8 cellular contexts compared by ENCODE assay signal in the genomic region with DNA sequence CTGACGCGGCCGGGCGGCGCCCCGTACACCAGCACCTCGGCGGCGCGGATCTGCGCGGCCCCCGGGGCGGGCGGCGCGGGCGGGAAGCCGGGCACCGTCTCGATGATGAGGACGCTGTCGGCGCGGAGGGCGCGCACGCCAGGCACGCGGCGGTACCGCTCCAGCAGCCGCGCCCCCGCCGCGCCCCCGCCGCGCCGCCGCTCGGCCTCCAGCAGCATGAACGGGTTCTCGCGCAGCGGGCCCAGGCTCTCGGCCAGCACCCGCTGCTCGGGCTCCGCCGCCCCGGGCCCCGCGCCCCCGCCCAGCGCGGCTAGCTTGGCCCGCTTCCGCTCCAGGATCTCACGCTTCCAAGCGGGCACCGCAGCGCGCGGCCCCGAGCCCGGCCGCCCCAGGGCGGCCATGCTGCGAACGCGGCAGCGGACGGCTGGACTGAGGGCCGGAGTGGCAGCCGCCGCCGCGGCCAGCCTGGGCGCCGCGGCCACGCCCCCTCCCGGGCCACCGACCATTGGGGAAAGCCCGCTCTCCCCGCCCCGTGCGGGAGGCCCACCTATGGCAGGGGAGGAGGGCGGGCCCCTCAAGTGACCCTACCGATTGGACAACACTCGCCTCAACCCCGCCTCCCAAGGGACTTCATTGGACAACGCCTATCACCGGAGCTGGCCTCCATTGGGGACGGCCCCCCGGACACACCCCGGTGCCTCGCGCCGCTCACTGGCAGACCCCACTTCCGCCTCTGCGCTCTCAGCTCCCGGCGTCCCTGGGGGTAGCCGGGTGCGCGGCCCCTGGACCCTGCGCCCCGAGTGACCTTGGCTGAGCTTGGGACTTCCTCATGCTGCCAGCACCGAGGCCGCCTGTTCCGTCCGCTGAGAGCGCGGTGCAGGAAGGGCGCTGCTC. TPM values are rescaled to one million over a fixed set of nuclear protein-coding genes. Genes with fewer than 3 reads are reported as not detected.
DNase-seq lines count a peak whose midpoint lies in the region; ATAC-seq and TF ChIP-seq lines count a peak whose summit lies in the region.

A gene with protein sequence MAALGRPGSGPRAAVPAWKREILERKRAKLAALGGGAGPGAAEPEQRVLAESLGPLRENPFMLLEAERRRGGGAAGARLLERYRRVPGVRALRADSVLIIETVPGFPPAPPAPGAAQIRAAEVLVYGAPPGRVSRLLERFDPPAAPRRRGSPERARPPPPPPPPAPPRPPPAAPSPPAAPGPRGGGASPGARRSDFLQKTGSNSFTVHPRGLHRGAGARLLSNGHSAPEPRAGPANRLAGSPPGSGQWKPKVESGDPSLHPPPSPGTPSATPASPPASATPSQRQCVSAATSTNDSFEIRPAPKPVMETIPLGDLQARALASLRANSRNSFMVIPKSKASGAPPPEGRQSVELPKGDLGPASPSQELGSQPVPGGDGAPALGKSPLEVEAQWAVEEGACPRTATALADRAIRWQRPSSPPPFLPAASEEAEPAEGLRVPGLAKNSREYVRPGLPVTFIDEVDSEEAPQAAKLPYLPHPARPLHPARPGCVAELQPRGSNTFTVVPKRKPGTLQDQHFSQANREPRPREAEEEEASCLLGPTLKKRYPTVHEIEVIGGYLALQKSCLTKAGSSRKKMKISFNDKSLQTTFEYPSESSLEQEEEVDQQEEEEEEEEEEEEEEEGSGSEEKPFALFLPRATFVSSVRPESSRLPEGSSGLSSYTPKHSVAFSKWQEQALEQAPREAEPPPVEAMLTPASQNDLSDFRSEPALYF (minus strand): TSS at position 431 of the 894 bp plus-strand sequence. CDS start 30 bp downstream, at position 401.

- H3K27me3 ChIP-seq in smooth muscle cell (ENCODE audit: low read depth), result no peaks in the 10 kb centered on the region

- H3K36me3 ChIP-seq in smooth muscle cell (ENCODE audit: low read depth), result no peaks in the 10 kb centered on the region

- H3K27ac ChIP-seq in smooth muscle cell (ENCODE audit: low read depth), result peak within 1 kb of the TSS; percentile 13

- H2AFZ ChIP-seq in smooth muscle cell (ENCODE audit: low read depth), result peak within 1 kb of the TSS; percentile 23

- H3K4me3 ChIP-seq in WI38 (ENCODE audit: low read depth, low read length) (peak within 1 kb of the TSS; percentile 71), cardiac fibroblast (replicated peaks in 1 of 2; ENCODE audit: low read depth in 2 of 2, low read length in 2 of 2) (peak within 1 kb of the TSS; percentile 53 to 76), smooth muscle cell (peak within 1 kb of the TSS; percentile 70)

- 2% methylated on average over 86 of the region's 118 CpGs for WGBS in smooth muscle cell (ENCODE audit: low lambda C conversion rate)

- peaks cover 43% of the 10 kb centered on the region for H4K20me1 ChIP-seq in smooth muscle cell (ENCODE audit: low read depth)

- H3K4me1 ChIP-seq in smooth muscle cell (ENCODE audit: low read depth), result peaks cover 30% of the 10 kb centered on the region

- H3F3A ChIP-seq in smooth muscle cell (ENCODE audit: low read depth), result no peaks in the 10 kb centered on the region

- H3K79me2 ChIP-seq in smooth muscle cell (ENCODE audit: low read depth), result peaks cover 58% of the 10 kb centered on the region

- H3K4me2 ChIP-seq in smooth muscle cell, result peak within 1 kb of the TSS; percentile 94

- TF ChIP-seq CTCF in WI38 (IDR thresholded peaks at IDR 0.05; ENCODE audit: low read depth, low read length) (no peak), cardiac fibroblast (IDR thresholded peaks at IDR 0.05; ENCODE audit: low read depth, low read length) (no peak), smooth muscle cell (IDR thresholded peaks at IDR 0.05; ENCODE audit: borderline replicate concordance, insufficient read depth, poor library complexity, severe bottlenecking) (no peak)

- in situ Hi-C loops in ACHN (cut with HindIII; ENCODE audit: low pct_ligation_motif_present, low pct_unique_long_range_greater_than_20kb, low sequenced_read_pairs), result no loop called here

- H3K9ac ChIP-seq in smooth muscle cell (ENCODE audit: low read depth), result peak within 1 kb of the TSS; percentile 65

- no peaks in the 10 kb centered on the region for H3K9me3 ChIP-seq in smooth muscle cell (replicated peaks; ENCODE audit: low read depth)

- ATAC-seq in GM18873 (IDR thresholded peaks at IDR 0.05; ENCODE audit: low FRiP score, unreplicated experiment) (peak; percentile 86), HG03139 (IDR thresholded peaks at IDR 0.05; ENCODE audit: unreplicated experiment) (peak; percentile 85)

- DNase-seq in ACHN (peak; percentile 97), NCI-H2227 (lab: John Stamatoyannopoulos, UW; ENCODE audit: unreplicated experiment) (peak; percentile 97), cardiac fibroblast (ENCODE audit: low read depth in 2 of 2) (peak; percentile 99), iPS-NIHi7 (ENCODE audit: extremely low spot score) (peak; percentile 100), smooth muscle cell (lab: John Stamatoyannopoulos, UW; ENCODE audit: unreplicated experiment) (peak; percentile 92)

RNA-seq across cellular contexts. Expression of the gene that starts here (rescaled TPM):
- total RNA-seq in smooth muscle cell, result 4.0 and 6.9 TPM in 2 replicates
- polyA plus RNA-seq in smooth muscle cell, result 15.0 and 19.0 TPM in 2 replicates

Comparison
In these comparisons a context has a peak if more than half of its experiments do, and no peak if none do; other contexts are left out.
1. Peak in every context shown above with its lines: DNase-seq, ATAC-seq, H3K4me3 ChIP-seq and H3K27ac ChIP-seq.